Comparison of ENCODE assay signal across 25 cellular contexts in the genomic region with DNA sequence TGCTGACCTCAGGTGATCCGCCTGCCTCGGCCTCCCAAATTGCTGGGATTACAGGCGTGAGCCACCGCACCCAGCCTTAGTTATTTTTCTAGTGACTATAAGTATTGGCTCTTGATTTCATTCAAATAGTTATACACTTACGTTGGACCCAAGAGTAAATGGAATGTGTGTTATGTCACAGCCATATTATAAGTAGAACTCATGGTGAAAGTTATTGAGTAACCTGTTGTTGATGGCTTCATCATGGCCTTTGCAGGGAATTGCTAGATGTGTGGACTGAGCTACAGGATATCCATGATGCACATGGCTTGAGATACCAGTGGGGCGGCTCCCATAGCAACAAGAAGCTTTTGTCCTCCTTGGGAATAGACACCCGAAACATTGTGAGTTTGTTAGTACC.
"Had no signal": no experiment of that assay in that cellular context is flagged by ENCODE, and none has a peak within 500 bp of the region (broad histone marks: within the 10 kb centered on the region; RNA-seq: fewer than 3 reads in every experiment).

No MANE protein-coding gene starts in this region.

- H3K36me3 ChIP-seq: prostate gland had no signal

- H3K9me3 Mint-ChIP-seq: dendritic cell treated with granulocyte-macrophage colony-stimulating factor and Interleukin-4, amounts not matched to agents 40 ng/mL and 50 ng/mL, for 4 days; effector memory CD8-positive, alpha-beta T cell; mesothelial cell of epicardium; nephron; stimulated activated naive B cell treated with anti-CD40 and anti-IgM and Interleukin-4, amounts not matched to agents 10 μg/mL and 1 μg/mL and 100 μg/mL, for 72 hours; type B pancreatic cell had no signal

- H3K27me3 ChIP-seq: esophagus squamous epithelium, hepatocyte, spleen, stomach had no signal

- DNase-seq: effector memory CD8-positive, alpha-beta T cell; esophagus squamous epithelium; foreskin melanocyte; head of caudate nucleus; kidney glomerular epithelial cell; mammary epithelial cell; retina; spleen; stimulated activated CD4-positive, alpha-beta T cell treated with anti-CD3 and anti-CD28 coated beads, Interleukin-15, amount 100 ng/mL, for 24 hours; stimulated activated CD4-positive, alpha-beta T cell treated with anti-CD3 and anti-CD28 coated beads, Interleukin-1b, Interleukin-23, amount 100 ng/mL, for 48 hours; stimulated activated CD4-positive, alpha-beta T cell treated with anti-CD3 and anti-CD28 coated beads, Interleukin-4, amount 100 ng/mL, for 4 hours; stimulated activated naive B cell treated with anti-CD40 and anti-IgM and Interleukin-4, amounts not matched to agents 10 μg/mL and 1 μg/mL and 100 μg/mL, for 72 hours; stomach had no signal

- H3K4me3 ChIP-seq: esophagus squamous epithelium, hepatocyte, prostate gland, spleen, stomach had no signal

- H2AFZ ChIP-seq: hepatocyte, parathyroid adenoma had no signal

- H3K4me1 ChIP-seq: parathyroid adenoma, prostate gland had no signal

- H3K27ac ChIP-seq: esophagus squamous epithelium, hepatocyte, parathyroid adenoma, prostate gland, spleen had no signal

- H3K27ac Mint-ChIP-seq: dendritic cell treated with granulocyte-macrophage colony-stimulating factor and Interleukin-4, amounts not matched to agents 40 ng/mL and 50 ng/mL, for 4 days; effector memory CD8-positive, alpha-beta T cell; mesothelial cell of epicardium; nephron; stimulated activated naive B cell treated with anti-CD40 and anti-IgM and Interleukin-4, amounts not matched to agents 10 μg/mL and 1 μg/mL and 100 μg/mL, for 72 hours; type B pancreatic cell had no signal

- H3K27me3 Mint-ChIP-seq: dendritic cell treated with granulocyte-macrophage colony-stimulating factor and Interleukin-4, amounts not matched to agents 40 ng/mL and 50 ng/mL, for 4 days; effector memory CD8-positive, alpha-beta T cell; stimulated activated naive B cell treated with anti-CD40 and anti-IgM and Interleukin-4, amounts not matched to agents 10 μg/mL and 1 μg/mL and 100 μg/mL, for 72 hours; type B pancreatic cell had no signal

- H3K4me2 ChIP-seq: hepatocyte had no signal

- ATAC-seq: effector memory CD8-positive, alpha-beta T cell; left lobe of liver; sciatic nerve; stimulated activated naive B cell treated with anti-CD40 and anti-IgM and Interleukin-4, amounts not matched to agents 10 μg/mL and 1 μg/mL and 100 μg/mL, for 72 hours had no signal

- H3K4me3 Mint-ChIP-seq: dendritic cell treated with granulocyte-macrophage colony-stimulating factor and Interleukin-4, amounts not matched to agents 40 ng/mL and 50 ng/mL, for 4 days; effector memory CD8-positive, alpha-beta T cell; mesothelial cell of epicardium; nephron; stimulated activated naive B cell treated with anti-CD40 and anti-IgM and Interleukin-4, amounts not matched to agents 10 μg/mL and 1 μg/mL and 100 μg/mL, for 72 hours; type B pancreatic cell had no signal

- H3K9me3 ChIP-seq: esophagus squamous epithelium, prostate gland, spleen, stomach had no signal

- H3K4me1 Mint-ChIP-seq: nephron had no signal

- FAIRE-seq: colon, islet of Langerhans, urothelium cell line had no signal

- H3K9ac ChIP-seq: parathyroid adenoma had no signal
